ENCODE assay signal across 19 cellular contexts in genomic region chr14:40599726-40600125, GRCh38.
"Had no signal": no experiment of that assay in that cellular context is flagged by ENCODE, and none has a peak within 500 bp of the region (broad histone marks: within the 10 kb centered on the region; RNA-seq: fewer than 3 reads in every experiment).

No MANE protein-coding gene starts in this region.

- H3K4me3 ChIP-seq: left ventricle myocardium inferior, prostate gland, sigmoid colon, upper lobe of right lung had no signal

- H3K27ac ChIP-seq: epithelial cell of prostate, left ventricle myocardium inferior, prostate gland, sigmoid colon, upper lobe of right lung had no signal

- ATAC-seq: activated CD8-positive, alpha-beta T cell treated with anti-CD3 and anti-CD28 coated beads, Interleukin-2, amount 10 ng/mL, durations not matched to agents 7 days and 5 days; activated naive CD8-positive, alpha-beta T cell treated with anti-CD3 and anti-CD28 coated beads, Interleukin-2, amount 50 U/mL, for 24 hours; natural killer cell; stimulated activated naive CD8-positive, alpha-beta T cell treated with anti-CD3 and anti-CD28 coated beads, Interleukin-15, Interleukin-2, amounts not matched to agents 100 U/mL and 50 U/mL, for 24 hours; upper lobe of right lung had no signal

- H3K4me1 ChIP-seq: left ventricle myocardium inferior, prostate gland, sigmoid colon, upper lobe of right lung had no signal

- H3K36me3 ChIP-seq: left ventricle myocardium inferior, prostate gland, sigmoid colon, upper lobe of right lung had no signal

- DNase-seq: activated CD4-positive, alpha-beta T cell treated with anti-CD3 and anti-CD28 coated beads for 4 hours; activated CD8-positive, alpha-beta T cell treated with anti-CD3 and anti-CD28 coated beads, Interleukin-2, amount 10 ng/mL, durations not matched to agents 7 days and 5 days; activated naive CD4-positive, alpha-beta T cell; activated naive CD8-positive, alpha-beta T cell treated with anti-CD3 and anti-CD28 coated beads, Interleukin-2, amount 50 U/mL, for 24 hours; central memory CD4-positive, alpha-beta T cell; cortex of kidney; effector CD8-positive, alpha-beta T cell; left ventricle myocardium inferior; natural killer cell; occipital lobe; sigmoid colon; stimulated activated CD4-positive, alpha-beta T cell treated with anti-CD3 and anti-CD28 coated beads, Interleukin-12 subunit alpha, Interleukin-12 subunit beta, amount 100 ng/mL, for 4 hours; stimulated activated CD4-positive, alpha-beta T cell treated with anti-CD3 and anti-CD28 coated beads, Interleukin-2, amount 100 ng/mL, for 48 hours; stimulated activated CD8-positive, alpha-beta memory T cell treated with anti-CD3 and anti-CD28 coated beads, Interleukin-4, amount 100 ng/mL, for 48 hours; stimulated activated naive CD8-positive, alpha-beta T cell treated with anti-CD3 and anti-CD28 coated beads, Interleukin-15, Interleukin-2, amounts not matched to agents 100 U/mL and 50 U/mL, for 24 hours; T-helper 1 cell; upper lobe of right lung had no signal

- H3K27me3 ChIP-seq: sigmoid colon, upper lobe of right lung had no signal

- H3K9me3 ChIP-seq: prostate gland, sigmoid colon, upper lobe of right lung had no signal
